Comparison of ENCODE assay signal across 10 cellular contexts in genomic region chr3:59406943-59407342, GRCh38.
DNase-seq lines count a peak whose midpoint lies in the region; ATAC-seq lines count a peak whose summit lies in the region.
"Had no signal": no experiment of that assay in that cellular context is flagged by ENCODE, and none has a peak within 500 bp of the region (broad histone marks: within the 10 kb centered on the region; RNA-seq: fewer than 3 reads in every experiment).

No MANE protein-coding gene starts in this region.

- H3K4me1 Mint-ChIP-seq in activated CD8-positive, alpha-beta memory T cell treated with anti-CD3 and anti-CD28 coated beads, Interleukin-2, amount 10 ng/mL, durations not matched to agents 7 days and 5 days, result peaks cover 16% of the 10 kb centered on the region
- peaks cover 13% of the 10 kb centered on the region for H3K4me1 Mint-ChIP-seq in stimulated activated memory B cell treated with anti-CD40 and anti-IgM and Interleukin-4, amounts not matched to agents 10 μg/mL and 1 μg/mL and 100 μg/mL, for 72 hours

- H3K27ac Mint-ChIP-seq in activated CD8-positive, alpha-beta memory T cell treated with anti-CD3 and anti-CD28 coated beads, Interleukin-2, amount 10 ng/mL, durations not matched to agents 7 days and 5 days, result no peak overlapping the region
- peak overlapping the region; percentile 75 for H3K27ac Mint-ChIP-seq in stimulated activated memory B cell treated with anti-CD40 and anti-IgM and Interleukin-4, amounts not matched to agents 10 μg/mL and 1 μg/mL and 100 μg/mL, for 72 hours

- no peak for DNase-seq in activated CD8-positive, alpha-beta memory T cell treated with anti-CD3 and anti-CD28 coated beads, Interleukin-2, amount 10 ng/mL, durations not matched to agents 7 days and 5 days
- no peak for DNase-seq in activated CD8-positive, alpha-beta memory T cell treated with anti-CD3 and anti-CD28 coated beads, Interleukin-2, amount 50 U/mL, for 4 hours
- no peak for DNase-seq in HUDEP-2 (lab: John Stamatoyannopoulos, UW; ENCODE audit: unreplicated experiment in 76 of 76)
- DNase-seq in effector CD8-positive, alpha-beta T cell (lab: John Stamatoyannopoulos, UW), result no peak
- DNase-seq in NCI-H2227 treated with DMSO at 0.1 percent for 48 hours (lab: John Stamatoyannopoulos, UW), result no peak
- DNase-seq: EL, NCI-H2171 treated with DMSO at 0.1 percent for 48 hours had no signal

- H3K27me3 Mint-ChIP-seq in activated CD8-positive, alpha-beta memory T cell treated with anti-CD3 and anti-CD28 coated beads, Interleukin-2, amount 10 ng/mL, durations not matched to agents 7 days and 5 days, result peaks cover 2% of the 10 kb centered on the region
- no peaks in the 10 kb centered on the region for H3K27me3 Mint-ChIP-seq in stimulated activated memory B cell treated with anti-CD40 and anti-IgM and Interleukin-4, amounts not matched to agents 10 μg/mL and 1 μg/mL and 100 μg/mL, for 72 hours

- no peaks in the 10 kb centered on the region for H3K36me3 Mint-ChIP-seq in activated CD8-positive, alpha-beta memory T cell treated with anti-CD3 and anti-CD28 coated beads, Interleukin-2, amount 10 ng/mL, durations not matched to agents 7 days and 5 days
- no peaks in the 10 kb centered on the region for H3K36me3 Mint-ChIP-seq in stimulated activated memory B cell treated with anti-CD40 and anti-IgM and Interleukin-4, amounts not matched to agents 10 μg/mL and 1 μg/mL and 100 μg/mL, for 72 hours

- H3K4me3 Mint-ChIP-seq in activated CD8-positive, alpha-beta memory T cell treated with anti-CD3 and anti-CD28 coated beads, Interleukin-2, amount 10 ng/mL, durations not matched to agents 7 days and 5 days, result no peak overlapping the region
- H3K4me3 Mint-ChIP-seq in stimulated activated memory B cell treated with anti-CD40 and anti-IgM and Interleukin-4, amounts not matched to agents 10 μg/mL and 1 μg/mL and 100 μg/mL, for 72 hours, result no peak overlapping the region

- H3K9me3 Mint-ChIP-seq in activated CD8-positive, alpha-beta memory T cell treated with anti-CD3 and anti-CD28 coated beads, Interleukin-2, amount 10 ng/mL, durations not matched to agents 7 days and 5 days (ENCODE audit: low read depth), result no peaks in the 10 kb centered on the region
- no peaks in the 10 kb centered on the region for H3K9me3 Mint-ChIP-seq in stimulated activated memory B cell treated with anti-CD40 and anti-IgM and Interleukin-4, amounts not matched to agents 10 μg/mL and 1 μg/mL and 100 μg/mL, for 72 hours

- ATAC-seq in activated CD8-positive, alpha-beta memory T cell treated with anti-CD3 and anti-CD28 coated beads, Interleukin-2, amount 10 ng/mL, durations not matched to agents 7 days and 5 days, result peak; percentile 47
- ATAC-seq in GM21723 (IDR thresholded peaks at IDR 0.05; ENCODE audit: unreplicated experiment) (peak; percentile 86), HG03354 (IDR thresholded peaks at IDR 0.05; ENCODE audit: poor library complexity, severe bottlenecking, unreplicated experiment) (peak; percentile 86)
- ATAC-seq in stimulated activated memory B cell treated with anti-CD40 and anti-IgM and Interleukin-4, amounts not matched to agents 10 μg/mL and 1 μg/mL and 100 μg/mL, for 72 hours, result peak; percentile 76

- CTCF ChIA-PET in activated CD8-positive, alpha-beta memory T cell treated with anti-CD3 and anti-CD28 coated beads, Interleukin-2, amount 10 ng/mL, durations not matched to agents 7 days and 5 days (lab: Charles Lee), result interaction anchor here (1.3 kb wide), 1 partner anchor 11 kb away, joined by 5 read pairs; no protein-coding TSS in a partner anchor
